Comparison of ENCODE assay signal across 1 cellular context in the genomic region with DNA sequence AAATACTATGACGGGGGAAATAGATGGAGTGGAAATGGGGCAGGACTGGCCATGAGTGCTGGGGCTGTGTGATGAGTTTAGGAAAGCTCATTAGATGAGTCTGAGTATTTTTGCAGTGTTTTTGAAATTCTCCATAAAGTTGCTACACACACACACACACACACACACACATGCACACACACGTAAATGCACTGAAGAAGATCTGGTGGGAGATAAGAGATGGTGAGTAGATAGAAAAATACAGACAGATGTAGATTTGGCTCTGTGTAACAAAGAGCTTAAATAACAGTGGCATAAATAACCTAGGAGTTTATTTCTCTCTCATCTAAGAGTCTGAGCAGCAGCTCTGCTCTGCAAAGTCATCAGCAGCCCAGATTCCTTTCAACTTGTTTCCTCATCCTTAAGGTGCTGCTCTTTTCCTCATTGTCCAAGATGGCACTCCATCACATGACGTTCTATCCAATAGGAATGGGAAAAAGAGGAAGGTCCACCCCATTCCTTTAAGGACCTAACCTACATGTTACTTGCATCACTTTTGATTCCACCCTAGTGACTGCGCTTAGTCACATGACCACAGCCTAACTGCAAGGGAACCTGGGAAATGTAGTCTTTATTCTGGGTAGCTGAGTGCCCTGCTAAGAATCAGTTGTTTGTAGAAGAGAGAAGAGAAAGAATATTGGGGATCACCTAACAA.
TF ChIP-seq lines count a peak whose summit lies in the region.

No MANE protein-coding gene starts in this region.

TF ChIP-seq in K562, 482 proteins besides CTCF, POLR2A, EP300 and RAD21 (continued from another document and continues in another):
- TF ChIP-seq, protein P1, sequence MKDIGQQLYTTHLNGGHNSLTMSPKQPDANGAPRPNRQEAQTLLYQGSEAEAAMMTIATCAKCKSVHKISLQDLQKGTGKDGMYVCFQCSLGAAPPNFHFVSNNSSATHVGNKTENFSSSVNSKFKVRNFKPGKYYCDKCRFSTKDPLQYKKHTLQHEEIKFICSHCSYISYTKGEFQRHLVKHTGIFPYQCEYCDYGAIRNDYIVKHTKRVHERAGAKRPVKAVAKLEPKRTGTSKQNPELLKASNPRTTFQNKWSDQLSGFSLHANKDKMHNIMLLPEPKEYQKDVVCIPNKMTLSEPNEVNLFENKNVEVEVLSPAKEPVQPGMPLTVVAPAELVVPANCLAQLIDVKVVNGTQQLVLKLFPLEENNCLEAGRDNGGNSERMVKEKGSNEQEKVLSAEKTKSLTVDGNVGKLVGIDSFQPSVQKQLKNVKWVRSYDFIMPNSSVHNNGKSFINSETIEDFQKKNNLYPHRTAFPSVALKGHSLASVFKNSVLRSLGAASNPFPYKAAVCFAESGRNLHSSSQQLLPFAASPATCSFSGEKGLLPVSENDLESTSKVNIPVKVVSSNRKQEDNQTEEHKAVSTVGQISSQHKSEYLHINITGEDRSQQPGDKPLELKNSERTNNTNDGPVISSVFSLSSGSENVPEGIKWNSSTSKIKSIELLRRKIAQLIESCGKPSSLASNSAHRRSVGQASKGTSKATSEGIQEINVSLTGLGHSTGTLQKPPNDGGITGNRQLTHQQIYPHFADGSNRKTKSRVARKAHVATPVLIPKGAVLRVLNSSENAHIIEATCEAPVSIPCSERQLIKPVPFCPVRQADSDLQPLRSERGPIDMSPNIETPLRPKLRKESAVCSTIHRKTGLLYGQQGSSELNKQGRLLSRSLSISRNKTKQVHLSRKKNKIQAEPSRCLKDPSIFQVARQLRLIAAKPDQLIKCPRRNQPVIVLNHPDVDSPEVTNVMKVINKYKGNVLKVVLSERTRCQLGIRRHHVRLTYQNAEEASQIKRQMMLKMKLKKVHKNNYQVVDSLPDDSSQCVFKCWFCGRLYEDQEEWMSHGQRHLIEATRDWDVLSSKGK (CRISPR knock-in tag; IDR thresholded peaks at IDR 0.05) = no peak
- TF ChIP-seq RFX1 (IDR thresholded peaks at IDR 0.05) (no peak), PPARD (CRISPR knock-in tag; IDR thresholded peaks at IDR 0.05) (no peak), ZNF764 (CRISPR knock-in tag; IDR thresholded peaks at IDR 0.05; ENCODE audit: low read depth) (no peak), SAFB (IDR thresholded peaks at IDR 0.05; ENCODE audit: borderline replicate concordance, low read depth, low read length) (no peak), JUND (IDR thresholded peaks at IDR 0.05; ENCODE audit: borderline replicate concordance, low read depth, low read length) (peak; percentile 34; the same call in 1 of the 2 replicates), JUND (tag; IDR thresholded peaks at IDR 0.05; ENCODE audit: borderline replicate concordance, low read depth, low read length) (no peak), HDAC8 (tag; IDR thresholded peaks at IDR 0.05) (no peak), CAMTA2 (CRISPR knock-in tag; conservative IDR thresholded peaks at IDR 0.05) (no peak), ZNF23 (CRISPR knock-in tag; IDR thresholded peaks at IDR 0.05) (no peak), ZNF584 (CRISPR knock-in tag; IDR thresholded peaks at IDR 0.05; ENCODE audit: low read depth) (no peak), PHF21A (IDR thresholded peaks at IDR 0.05; ENCODE audit: borderline replicate concordance, low read depth) (no peak), PCBP2 (IDR thresholded peaks at IDR 0.05; ENCODE audit: low read depth, low read length, poor library complexity, severe bottlenecking) (no peak), ELF4 (CRISPR knock-in tag; IDR thresholded peaks at IDR 0.05) (no peak), RB1 (IDR thresholded peaks at IDR 0.05; ENCODE audit: low read depth) (no peak), ATF1 (CRISPR knock-in tag; IDR thresholded peaks at IDR 0.05) (no peak), ATF1 (tag; IDR thresholded peaks at IDR 0.05) (peak; percentile 49), CREM (IDR thresholded peaks at IDR 0.05; ENCODE audit: low read depth) (peak; percentile 59; the same call in 1 of the 2 replicates), CTBP1 (IDR thresholded peaks at IDR 0.05; ENCODE audit: borderline replicate concordance) (0 out of 2 replicates have a peak, but pooled peaks have one; percentile 57), ARID1B (IDR thresholded peaks at IDR 0.05) (no peak), MYC (IDR thresholded peaks at IDR 0.05; ENCODE audit: low read depth, low read length) (no peak), MYC (CRISPR knock-in tag; IDR thresholded peaks at IDR 0.05; ENCODE audit: borderline replicate concordance, low read depth) (no peak), SRSF9 (IDR thresholded peaks at IDR 0.05; ENCODE audit: borderline replicate concordance, low read depth, low read length) (no peak), ZNF282 (CRISPR knock-in tag; IDR thresholded peaks at IDR 0.05) (no peak), CEBPG (CRISPR knock-in tag; IDR thresholded peaks at IDR 0.05) (peak; percentile 80), CEBPG (tag; conservative IDR thresholded peaks at IDR 0.05 in 1 of 2, IDR thresholded peaks at IDR 0.05 in 1 of 2) (peak; percentile 66 to 90; a peak in 3 of 4 replicates), ZNF217 (CRISPR knock-in tag; IDR thresholded peaks at IDR 0.05) (no peak), WHSC1 (IDR thresholded peaks at IDR 0.05; ENCODE audit: low read length) (no peak), ZNF311 (CRISPR knock-in tag; IDR thresholded peaks at IDR 0.05) (no peak), FOXM1 (IDR thresholded peaks at IDR 0.05; ENCODE audit: low read depth) (no peak), FOXM1 (CRISPR knock-in tag; IDR thresholded peaks at IDR 0.05; ENCODE audit: low read depth) (no peak), KLF6 (CRISPR knock-in tag; IDR thresholded peaks at IDR 0.05; ENCODE audit: borderline replicate concordance) (no peak), RBM14 (IDR thresholded peaks at IDR 0.05; ENCODE audit: borderline replicate concordance, insufficient read depth, low read depth, low read length) (no peak), POLR2B (IDR thresholded peaks at IDR 0.05; ENCODE audit: low read depth, partially characterized antibody) (no peak), CEBPB (tag; IDR thresholded peaks at IDR 0.05) (peak; percentile 84), MAZ (CRISPR knock-in tag; conservative IDR thresholded peaks at IDR 0.05 in 1 of 2, IDR thresholded peaks at IDR 0.05 in 1 of 2) (no peak), TCF7 (IDR thresholded peaks at IDR 0.05; ENCODE audit: borderline replicate concordance) (no peak), KLF10 (CRISPR knock-in tag; IDR thresholded peaks at IDR 0.05) (no peak), ZNF766 (CRISPR knock-in tag; conservative IDR thresholded peaks at IDR 0.05) (no peak), HNRNPK (IDR thresholded peaks at IDR 0.05; ENCODE audit: low read depth, low read length, poor library complexity, severe bottlenecking) (no peak), SLC30A9 (CRISPR knock-in tag; IDR thresholded peaks at IDR 0.05) (no peak), SMAD2 (IDR thresholded peaks at IDR 0.05; ENCODE audit: low read depth, low read length) (no peak), PHB (CRISPR knock-in tag; IDR thresholded peaks at IDR 0.05) (no peak), CXXC5 (CRISPR knock-in tag; IDR thresholded peaks at IDR 0.05) (peak; percentile 60), CBFA2T2 (conservative IDR thresholded peaks at IDR 0.05) (peak; percentile 61), ZNF76 (CRISPR knock-in tag; IDR thresholded peaks at IDR 0.05; ENCODE audit: borderline replicate concordance) (no peak)
- TF ChIP-seq, protein P2, sequence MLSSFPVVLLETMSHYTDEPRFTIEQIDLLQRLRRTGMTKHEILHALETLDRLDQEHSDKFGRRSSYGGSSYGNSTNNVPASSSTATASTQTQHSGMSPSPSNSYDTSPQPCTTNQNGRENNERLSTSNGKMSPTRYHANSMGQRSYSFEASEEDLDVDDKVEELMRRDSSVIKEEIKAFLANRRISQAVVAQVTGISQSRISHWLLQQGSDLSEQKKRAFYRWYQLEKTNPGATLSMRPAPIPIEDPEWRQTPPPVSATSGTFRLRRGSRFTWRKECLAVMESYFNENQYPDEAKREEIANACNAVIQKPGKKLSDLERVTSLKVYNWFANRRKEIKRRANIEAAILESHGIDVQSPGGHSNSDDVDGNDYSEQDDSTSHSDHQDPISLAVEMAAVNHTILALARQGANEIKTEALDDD (IDR thresholded peaks at IDR 0.05) = no peak
- TF ChIP-seq, protein P3, sequence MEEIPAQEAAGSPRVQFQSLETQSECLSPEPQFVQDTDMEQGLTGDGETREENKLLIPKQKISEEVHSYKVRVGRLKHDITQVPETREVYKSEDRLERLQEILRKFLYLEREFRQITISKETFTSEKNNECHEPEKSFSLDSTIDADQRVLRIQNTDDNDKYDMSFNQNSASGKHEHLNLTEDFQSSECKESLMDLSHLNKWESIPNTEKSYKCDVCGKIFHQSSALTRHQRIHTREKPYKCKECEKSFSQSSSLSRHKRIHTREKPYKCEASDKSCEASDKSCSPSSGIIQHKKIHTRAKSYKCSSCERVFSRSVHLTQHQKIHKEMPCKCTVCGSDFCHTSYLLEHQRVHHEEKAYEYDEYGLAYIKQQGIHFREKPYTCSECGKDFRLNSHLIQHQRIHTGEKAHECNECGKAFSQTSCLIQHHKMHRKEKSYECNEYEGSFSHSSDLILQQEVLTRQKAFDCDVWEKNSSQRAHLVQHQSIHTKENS (CRISPR knock-in tag; IDR thresholded peaks at IDR 0.05) = no peak
- TF ChIP-seq, protein P4, sequence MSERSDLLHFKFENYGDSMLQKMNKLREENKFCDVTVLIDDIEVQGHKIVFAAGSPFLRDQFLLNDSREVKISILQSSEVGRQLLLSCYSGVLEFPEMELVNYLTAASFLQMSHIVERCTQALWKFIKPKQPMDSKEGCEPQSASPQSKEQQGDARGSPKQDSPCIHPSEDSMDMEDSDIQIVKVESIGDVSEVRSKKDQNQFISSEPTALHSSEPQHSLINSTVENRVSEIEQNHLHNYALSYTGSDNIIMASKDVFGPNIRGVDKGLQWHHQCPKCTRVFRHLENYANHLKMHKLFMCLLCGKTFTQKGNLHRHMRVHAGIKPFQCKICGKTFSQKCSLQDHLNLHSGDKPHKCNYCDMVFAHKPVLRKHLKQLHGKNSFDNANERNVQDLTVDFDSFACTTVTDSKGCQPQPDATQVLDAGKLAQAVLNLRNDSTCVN (CRISPR knock-in tag; IDR thresholded peaks at IDR 0.05) = no peak
- TF ChIP-seq, protein P5, sequence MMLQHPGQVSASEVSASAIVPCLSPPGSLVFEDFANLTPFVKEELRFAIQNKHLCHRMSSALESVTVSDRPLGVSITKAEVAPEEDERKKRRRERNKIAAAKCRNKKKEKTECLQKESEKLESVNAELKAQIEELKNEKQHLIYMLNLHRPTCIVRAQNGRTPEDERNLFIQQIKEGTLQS (IDR thresholded peaks at IDR 0.05) = peak; percentile 87
- TF ChIP-seq, protein P5 (CRISPR knock-in tag; conservative IDR thresholded peaks at IDR 0.05) = no peak
- TF ChIP-seq, protein P6, sequence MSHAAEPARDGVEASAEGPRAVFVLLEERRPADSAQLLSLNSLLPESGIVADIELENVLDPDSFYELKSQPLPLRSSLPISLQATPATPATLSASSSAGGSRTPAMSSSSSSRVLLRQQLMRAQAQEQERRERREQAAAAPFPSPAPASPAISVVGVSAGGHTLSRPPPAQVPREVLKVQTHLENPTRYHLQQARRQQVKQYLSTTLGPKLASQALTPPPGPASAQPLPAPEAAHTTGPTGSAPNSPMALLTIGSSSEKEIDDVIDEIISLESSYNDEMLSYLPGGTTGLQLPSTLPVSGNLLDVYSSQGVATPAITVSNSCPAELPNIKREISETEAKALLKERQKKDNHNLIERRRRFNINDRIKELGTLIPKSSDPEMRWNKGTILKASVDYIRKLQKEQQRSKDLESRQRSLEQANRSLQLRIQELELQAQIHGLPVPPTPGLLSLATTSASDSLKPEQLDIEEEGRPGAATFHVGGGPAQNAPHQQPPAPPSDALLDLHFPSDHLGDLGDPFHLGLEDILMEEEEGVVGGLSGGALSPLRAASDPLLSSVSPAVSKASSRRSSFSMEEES (CRISPR knock-in tag; IDR thresholded peaks at IDR 0.05) = peak; percentile 97
- TF ChIP-seq, protein P7, sequence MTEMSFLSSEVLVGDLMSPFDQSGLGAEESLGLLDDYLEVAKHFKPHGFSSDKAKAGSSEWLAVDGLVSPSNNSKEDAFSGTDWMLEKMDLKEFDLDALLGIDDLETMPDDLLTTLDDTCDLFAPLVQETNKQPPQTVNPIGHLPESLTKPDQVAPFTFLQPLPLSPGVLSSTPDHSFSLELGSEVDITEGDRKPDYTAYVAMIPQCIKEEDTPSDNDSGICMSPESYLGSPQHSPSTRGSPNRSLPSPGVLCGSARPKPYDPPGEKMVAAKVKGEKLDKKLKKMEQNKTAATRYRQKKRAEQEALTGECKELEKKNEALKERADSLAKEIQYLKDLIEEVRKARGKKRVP (CRISPR knock-in tag; IDR thresholded peaks at IDR 0.05) = no peak
- TF ChIP-seq, protein P8, sequence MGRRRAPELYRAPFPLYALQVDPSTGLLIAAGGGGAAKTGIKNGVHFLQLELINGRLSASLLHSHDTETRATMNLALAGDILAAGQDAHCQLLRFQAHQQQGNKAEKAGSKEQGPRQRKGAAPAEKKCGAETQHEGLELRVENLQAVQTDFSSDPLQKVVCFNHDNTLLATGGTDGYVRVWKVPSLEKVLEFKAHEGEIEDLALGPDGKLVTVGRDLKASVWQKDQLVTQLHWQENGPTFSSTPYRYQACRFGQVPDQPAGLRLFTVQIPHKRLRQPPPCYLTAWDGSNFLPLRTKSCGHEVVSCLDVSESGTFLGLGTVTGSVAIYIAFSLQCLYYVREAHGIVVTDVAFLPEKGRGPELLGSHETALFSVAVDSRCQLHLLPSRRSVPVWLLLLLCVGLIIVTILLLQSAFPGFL (CRISPR knock-in tag; IDR thresholded peaks at IDR 0.05) = no peak
- TF ChIP-seq, protein P9, sequence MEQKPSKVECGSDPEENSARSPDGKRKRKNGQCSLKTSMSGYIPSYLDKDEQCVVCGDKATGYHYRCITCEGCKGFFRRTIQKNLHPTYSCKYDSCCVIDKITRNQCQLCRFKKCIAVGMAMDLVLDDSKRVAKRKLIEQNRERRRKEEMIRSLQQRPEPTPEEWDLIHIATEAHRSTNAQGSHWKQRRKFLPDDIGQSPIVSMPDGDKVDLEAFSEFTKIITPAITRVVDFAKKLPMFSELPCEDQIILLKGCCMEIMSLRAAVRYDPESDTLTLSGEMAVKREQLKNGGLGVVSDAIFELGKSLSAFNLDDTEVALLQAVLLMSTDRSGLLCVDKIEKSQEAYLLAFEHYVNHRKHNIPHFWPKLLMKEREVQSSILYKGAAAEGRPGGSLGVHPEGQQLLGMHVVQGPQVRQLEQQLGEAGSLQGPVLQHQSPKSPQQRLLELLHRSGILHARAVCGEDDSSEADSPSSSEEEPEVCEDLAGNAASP (IDR thresholded peaks at IDR 0.05) = no peak
- TF ChIP-seq, protein P10, sequence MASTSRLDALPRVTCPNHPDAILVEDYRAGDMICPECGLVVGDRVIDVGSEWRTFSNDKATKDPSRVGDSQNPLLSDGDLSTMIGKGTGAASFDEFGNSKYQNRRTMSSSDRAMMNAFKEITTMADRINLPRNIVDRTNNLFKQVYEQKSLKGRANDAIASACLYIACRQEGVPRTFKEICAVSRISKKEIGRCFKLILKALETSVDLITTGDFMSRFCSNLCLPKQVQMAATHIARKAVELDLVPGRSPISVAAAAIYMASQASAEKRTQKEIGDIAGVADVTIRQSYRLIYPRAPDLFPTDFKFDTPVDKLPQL (IDR thresholded peaks at IDR 0.05; ENCODE audit: extremely low read depth, insufficient read length) = no peak
- TF ChIP-seq, protein P11, sequence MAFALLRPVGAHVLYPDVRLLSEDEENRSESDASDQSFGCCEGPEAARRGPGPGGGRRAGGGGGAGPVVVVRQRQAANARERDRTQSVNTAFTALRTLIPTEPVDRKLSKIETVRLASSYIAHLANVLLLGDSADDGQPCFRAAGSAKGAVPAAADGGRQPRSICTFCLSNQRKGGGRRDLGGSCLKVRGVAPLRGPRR (CRISPR knock-in tag; IDR thresholded peaks at IDR 0.05) = no peak
